20 cellular contexts compared by ENCODE assay signal in genomic region chr3:122940628-122941086, GRCh38.
DNase-seq lines count a peak whose midpoint lies in the region; ATAC-seq and TF ChIP-seq lines count a peak whose summit lies in the region.
"Had no signal": no experiment of that assay in that cellular context is flagged by ENCODE, and none has a peak within 500 bp of the region (broad histone marks: within the 10 kb centered on the region; RNA-seq: fewer than 3 reads in every experiment).

No MANE protein-coding gene starts in this region.

- no peaks in the 10 kb centered on the region for H3K36me3 ChIP-seq in heart left ventricle
- no peaks in the 10 kb centered on the region for H3K36me3 ChIP-seq in tibial nerve
- H3K36me3 ChIP-seq: neural progenitor cell had no signal

- peak in 1 of 2 donors; percentile 84 for TF ChIP-seq EP300 in tibial nerve (IDR thresholded peaks at IDR 0.05)

- no peak overlapping the region for H3K4me3 ChIP-seq in heart left ventricle
- no peak overlapping the region for H3K4me3 ChIP-seq in choroid plexus epithelial cell (ENCODE audit: low read depth, low read length)
- no peak overlapping the region for H3K4me3 ChIP-seq in tibial nerve
- H3K4me3 ChIP-seq: neural progenitor cell had no signal

- H3K27ac ChIP-seq in heart left ventricle, result peak overlapping the region in 7 of 12 donors; percentile 29 to 53 (median 34)
- peak overlapping the region; percentile 22 to 87 (median 61) for H3K27ac ChIP-seq in tibial nerve
- H3K27ac ChIP-seq: neural progenitor cell had no signal

- peaks cover 0 to 33% (median 16%) of the 10 kb centered on the region in 12 donors for H3K4me1 ChIP-seq in heart left ventricle
- H3K4me1 ChIP-seq in tibial nerve, result peaks cover 0 to 60% (median 1%) of the 10 kb centered on the region in 4 donors
- H3K4me1 ChIP-seq: neural progenitor cell had no signal

- WGBS in heart left ventricle, 4 donors, result 60 to 71% (median 67%) methylated on average over 5 of the region's 5 CpGs
- 56 to 60% methylated on average over 5 of the region's 5 CpGs for WGBS in tibial nerve, 2 donors

- peak in 1 of 4 donors; percentile 11 for ATAC-seq in heart left ventricle
- ATAC-seq in left cardiac atrium, result no peak
- ATAC-seq in left ventricle myocardium superior, result peak; percentile 31
- ATAC-seq: left colon had no signal

- intact Hi-C loops in heart left ventricle (cut with DNase I) (loop anchor here in 9 of 10 donors (5.0 to 10.0 kb wide), 7 partner anchors 37 to 617 kb away; partner anchors contain the start of gene SEMA5B (in 1 of the 9)), left cardiac atrium (cut with DNase I) (loop anchor here (10.0 kb wide), 2 partner anchors 314 to 324 kb away; no protein-coding TSS in a partner anchor), left ventricle myocardium superior (cut with micrococcal nuclease) (no loop called here)

- no peaks in the 10 kb centered on the region for H3K27me3 ChIP-seq in heart left ventricle
- no peaks in the 10 kb centered on the region for H3K27me3 ChIP-seq in tibial nerve

- TF ChIP-seq CTCF in heart left ventricle (IDR thresholded peaks at IDR 0.05) (no peak), choroid plexus epithelial cell (conservative IDR thresholded peaks at IDR 0.05; ENCODE audit: low read depth, low read length) (no peak), tibial nerve (IDR thresholded peaks at IDR 0.05) (peak in 1 of 5 experiments; percentile 45)

- DNase-seq in heart left ventricle (peak in 3 of 5 donors; percentile 34 to 66 (median 37)), left cardiac atrium (no peak), choroid plexus epithelial cell (ENCODE audit: low read depth) (peak; percentile 19), left ventricle myocardium superior (peak; percentile 54), tibial nerve (ENCODE audit: low spot score in 2 of 2) (peak in 1 of 2 donors; percentile 49), LoVo (ENCODE audit: low spot score) (no peak), cerebellar cortex (ENCODE audit: low spot score) (no peak), CD1c-positive myeloid dendritic cell (ENCODE audit: extremely low spot score) (no peak)
- DNase-seq: ACHN; activated CD4-positive, CD25-positive, alpha-beta regulatory T cell; activated effector memory CD4-positive, alpha-beta T cell treated with anti-CD3 and anti-CD28 coated beads, Interleukin-2, amount 50 U/mL, for 16 hours; aorta; cortex of kidney; EL; left colon; NCI-H446 treated with DMSO at 0.1 percent for 48 hours; retina; SHP77; stimulated activated CD4-positive, alpha-beta T cell treated with anti-CD3 and anti-CD28 coated beads, Interleukin-2, amount 100 ng/mL, for 24 hours had no signal

- TF ChIP-seq POLR2A in heart left ventricle (IDR thresholded peaks at IDR 0.05) (no peak), tibial nerve (IDR thresholded peaks at IDR 0.05) (no peak)

- H3K9me3 ChIP-seq in heart left ventricle (no peaks in the 10 kb centered on the region), tibial nerve (peaks cover 0 to 3% (median 0%) of the 10 kb centered on the region in 4 donors)

Comparison
In these comparisons a context has a peak if more than half of its experiments do, and no peak if none do; other contexts are left out.
1. DNase-seq: peak in heart left ventricle (3 of 5), choroid plexus epithelial cell (single experiment) and left ventricle myocardium superior (single experiment); none in left cardiac atrium (single experiment), LoVo (single experiment), cerebellar cortex (single experiment) and CD1c-positive myeloid dendritic cell (single experiment).